Comparison of ENCODE assay signal across 18 cellular contexts in the genomic region with DNA sequence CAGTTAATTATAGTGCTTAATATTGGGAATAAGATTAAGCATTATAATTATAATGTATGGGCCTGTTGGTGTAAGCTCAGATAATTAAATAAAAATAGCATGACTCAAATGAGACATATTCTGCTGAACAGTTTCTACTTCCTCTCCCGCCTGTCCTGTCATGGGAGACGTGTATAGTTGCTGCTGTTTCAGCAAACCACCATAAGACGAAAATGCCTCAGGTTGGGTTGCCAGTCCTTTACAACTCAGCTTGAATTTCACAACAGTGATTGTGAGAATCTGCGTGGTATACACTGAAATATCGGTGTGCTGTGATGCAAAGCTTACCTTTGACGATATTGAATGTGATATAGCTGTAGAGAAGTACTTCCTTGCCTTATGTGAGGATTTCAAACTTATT.
"Had no signal": no experiment of that assay in that cellular context is flagged by ENCODE, and none has a peak within 500 bp of the region (broad histone marks: within the 10 kb centered on the region; RNA-seq: fewer than 3 reads in every experiment).

No MANE protein-coding gene starts in this region.

- H3K9me3 Mint-ChIP-seq: activated naive CD4-positive, alpha-beta T cell treated with anti-CD3 and anti-CD28 coated beads, Interleukin-2, amount 50 U/mL, for 72 hours; activated T-cell treated with anti-CD3 and anti-CD28 coated beads, Interleukin-2, amount 50 U/mL, for 72 hours; neural crest cell had no signal

- DNase-seq: activated CD4-positive, alpha-beta T cell treated with anti-CD3 and anti-CD28 coated beads, Interleukin-2, amount 50 U/mL, for 4 hours; activated gamma-delta T cell treated with Interleukin-2 at 50 U/mL for 16 hours; activated T-cell treated with anti-CD3 and anti-CD28 coated beads, Interleukin-2, amount 50 U/mL, for 72 hours; adrenal gland; effector CD4-positive, alpha-beta T cell; heart left ventricle; left lung; mammary epithelial cell; midbrain; stimulated activated naive CD8-positive, alpha-beta T cell treated with anti-CD3 and anti-CD28 coated beads, Interleukin-15, Interleukin-2, amounts not matched to agents 100 U/mL and 50 U/mL, for 24 hours; substantia nigra; tibial artery; WERI-Rb-1 had no signal

- H3K36me3 ChIP-seq: adrenal gland, esophagus muscularis mucosa, gastroesophageal sphincter, heart left ventricle, left lung, tibial artery had no signal

- H3K4me1 ChIP-seq: adrenal gland, left lung, tibial artery had no signal

- H3K4me3 Mint-ChIP-seq: activated T-cell treated with anti-CD3 and anti-CD28 coated beads, Interleukin-2, amount 50 U/mL, for 72 hours; neural crest cell had no signal

- H3K27me3 Mint-ChIP-seq: progenitor cell of endocrine pancreas had no signal

- H3K27me3 ChIP-seq: adrenal gland, esophagus muscularis mucosa, gastroesophageal sphincter, left lung, tibial artery had no signal

- H3K27ac Mint-ChIP-seq: activated naive CD4-positive, alpha-beta T cell treated with anti-CD3 and anti-CD28 coated beads, Interleukin-2, amount 50 U/mL, for 72 hours; activated T-cell treated with anti-CD3 and anti-CD28 coated beads, Interleukin-2, amount 50 U/mL, for 72 hours; progenitor cell of endocrine pancreas had no signal

- ATAC-seq: activated naive CD4-positive, alpha-beta T cell treated with anti-CD3 and anti-CD28 coated beads, Interleukin-2, amount 50 U/mL, for 72 hours; activated T-cell treated with anti-CD3 and anti-CD28 coated beads, Interleukin-2, amount 50 U/mL, for 72 hours; gastroesophageal sphincter; heart left ventricle; left lung; stimulated activated naive CD8-positive, alpha-beta T cell treated with anti-CD3 and anti-CD28 coated beads, Interleukin-15, Interleukin-2, amounts not matched to agents 100 U/mL and 50 U/mL, for 24 hours had no signal

- H3K27ac ChIP-seq: adrenal gland, esophagus muscularis mucosa, gastroesophageal sphincter, heart left ventricle, left lung, tibial artery, WERI-Rb-1 had no signal

- H3K4me3 ChIP-seq: adrenal gland, esophagus muscularis mucosa, gastroesophageal sphincter, heart left ventricle, left lung, tibial artery had no signal

- H3K9me3 ChIP-seq: adrenal gland, esophagus muscularis mucosa, gastroesophageal sphincter, heart left ventricle, left lung, tibial artery had no signal

- H3K36me3 Mint-ChIP-seq: activated naive CD4-positive, alpha-beta T cell treated with anti-CD3 and anti-CD28 coated beads, Interleukin-2, amount 50 U/mL, for 72 hours had no signal
